12 cellular contexts compared by ENCODE assay signal in the genomic region with DNA sequence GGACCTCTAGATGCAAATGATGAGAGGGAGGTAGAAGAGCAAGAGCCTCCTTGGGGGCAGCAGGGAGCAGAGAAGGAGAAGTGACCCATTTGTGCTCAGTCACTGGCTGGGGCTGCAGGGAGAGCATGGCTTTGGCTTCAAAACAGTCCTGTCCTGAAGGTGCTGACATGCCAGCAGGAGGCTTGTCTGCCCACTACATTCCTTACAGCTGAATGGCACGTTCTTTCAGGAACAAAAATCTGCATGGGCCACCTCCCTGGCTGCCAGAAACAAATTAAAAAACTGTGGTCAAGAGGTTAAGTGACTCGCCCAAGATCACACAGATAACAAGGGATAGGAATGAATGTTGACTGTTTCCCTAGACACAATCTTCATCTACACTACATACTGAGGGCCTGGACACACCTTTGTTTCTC.
DNase-seq lines count a peak whose midpoint lies in the region; ATAC-seq and TF ChIP-seq lines count a peak whose summit lies in the region.
"Had no signal": no experiment of that assay in that cellular context is flagged by ENCODE, and none has a peak within 500 bp of the region (broad histone marks: within the 10 kb centered on the region; RNA-seq: fewer than 3 reads in every experiment).

No MANE protein-coding gene starts in this region.

- no peaks in the 10 kb centered on the region for H3K27me3 Mint-ChIP-seq in CD4-positive, alpha-beta memory T cell
- no peaks in the 10 kb centered on the region for H3K27me3 Mint-ChIP-seq in activated naive CD8-positive, alpha-beta T cell treated with anti-CD3 and anti-CD28 coated beads, Interleukin-2, amount 50 U/mL, for 24 hours

- DNase-seq in CD4-positive, alpha-beta memory T cell, result no peak
- peak; percentile 65 for DNase-seq in HT-29 (ENCODE audit: low spot score)
- no peak for DNase-seq in activated naive CD8-positive, alpha-beta T cell treated with anti-CD3 and anti-CD28 coated beads, Interleukin-2, amount 50 U/mL, for 24 hours
- DNase-seq in kidney glomerular epithelial cell (lab: John Stamatoyannopoulos, UW), result peak; percentile 83
- DNase-seq in hepatocyte (ENCODE audit: low spot score), result no peak
- DNase-seq in NCI-H1048 (lab: John Stamatoyannopoulos, UW), result no peak
- no peak for DNase-seq in HuH-7 (ENCODE audit: low spot score)
- DNase-seq: foreskin melanocyte, GDM1, NCI-H82, occipital lobe had no signal

- no peak overlapping the region for H3K4me3 Mint-ChIP-seq in CD4-positive, alpha-beta memory T cell
- H3K4me3 Mint-ChIP-seq in activated naive CD8-positive, alpha-beta T cell treated with anti-CD3 and anti-CD28 coated beads, Interleukin-2, amount 50 U/mL, for 24 hours, result no peak overlapping the region

- no peaks in the 10 kb centered on the region for H3K9me2 ChIP-seq in hepatocyte (replicated peaks; ENCODE audit: insufficient read depth)

- no peaks in the 10 kb centered on the region for H3K9me3 ChIP-seq in CD4-positive, alpha-beta memory T cell (ENCODE audit: control insufficient read depth in 1 of 2, low read length in 2 of 2)
- no peaks in the 10 kb centered on the region for H3K9me3 ChIP-seq in hepatocyte (ENCODE audit: low read depth)

- H3K36me3 Mint-ChIP-seq in CD4-positive, alpha-beta memory T cell, result peaks cover 63 to 76% of the 10 kb centered on the region in 2 donors
- peaks cover 64% of the 10 kb centered on the region for H3K36me3 Mint-ChIP-seq in activated naive CD8-positive, alpha-beta T cell treated with anti-CD3 and anti-CD28 coated beads, Interleukin-2, amount 50 U/mL, for 24 hours (ENCODE audit: low read depth)

- peaks cover 0 to 2% (median 0%) of the 10 kb centered on the region in 8 donors for H3K9me3 Mint-ChIP-seq in CD4-positive, alpha-beta memory T cell
- H3K9me3 Mint-ChIP-seq in activated naive CD8-positive, alpha-beta T cell treated with anti-CD3 and anti-CD28 coated beads, Interleukin-2, amount 50 U/mL, for 24 hours, result no peaks in the 10 kb centered on the region

- peak; percentile 72 for ATAC-seq in activated naive CD8-positive, alpha-beta T cell treated with anti-CD3 and anti-CD28 coated beads, Interleukin-2, amount 50 U/mL, for 24 hours
- no peak for ATAC-seq in GM19455 (IDR thresholded peaks at IDR 0.05; ENCODE audit: unreplicated experiment)

- H3K4me1 ChIP-seq in CD4-positive, alpha-beta memory T cell (ENCODE audit: insufficient read depth, low read length), result peaks cover 6% of the 10 kb centered on the region
- H3K4me1 ChIP-seq in hepatocyte (ENCODE audit: insufficient read depth), result no peaks in the 10 kb centered on the region

- H2AFZ ChIP-seq in hepatocyte, result no peak overlapping the region

- no peak overlapping the region for H3K27ac ChIP-seq in CD4-positive, alpha-beta memory T cell (ENCODE audit: low read depth, low read length)
- no peak overlapping the region for H3K27ac ChIP-seq in hepatocyte

- H4K20me1 ChIP-seq in hepatocyte (ENCODE audit: insufficient read depth, poor library complexity, severe bottlenecking), result no peaks in the 10 kb centered on the region

- peak overlapping the region; percentile 17 to 90 (median 81) for H3K27ac Mint-ChIP-seq in CD4-positive, alpha-beta memory T cell
- peak overlapping the region; percentile 70 for H3K27ac Mint-ChIP-seq in activated naive CD8-positive, alpha-beta T cell treated with anti-CD3 and anti-CD28 coated beads, Interleukin-2, amount 50 U/mL, for 24 hours

- POLR2A ChIA-PET in CD4-positive, alpha-beta memory T cell (lab: Charles Lee; ENCODE audit: partially characterized antibody), result no interaction called here

- H3K79me2 ChIP-seq in hepatocyte, result no peaks in the 10 kb centered on the region

- H3K27me3 ChIP-seq in CD4-positive, alpha-beta memory T cell (ENCODE audit: insufficient read depth, low read length), result no peaks in the 10 kb centered on the region
- no peaks in the 10 kb centered on the region for H3K27me3 ChIP-seq in hepatocyte

- no peak for TF ChIP-seq CTCF in hepatocyte (IDR thresholded peaks at IDR 0.05; ENCODE audit: poor library complexity)

- peaks cover 28 to 49% (median 35%) of the 10 kb centered on the region in 4 donors for H3K4me1 Mint-ChIP-seq in CD4-positive, alpha-beta memory T cell
- H3K4me1 Mint-ChIP-seq in activated naive CD8-positive, alpha-beta T cell treated with anti-CD3 and anti-CD28 coated beads, Interleukin-2, amount 50 U/mL, for 24 hours, result peaks cover 21% of the 10 kb centered on the region

- CTCF ChIA-PET in CD4-positive, alpha-beta memory T cell (lab: Charles Lee; ENCODE audit: partially characterized antibody), result interaction anchor here (0.8 kb wide), 1 partner anchor 10 kb away, joined by 3 read pairs; no protein-coding TSS in a partner anchor

- H3K36me3 ChIP-seq in CD4-positive, alpha-beta memory T cell (ENCODE audit: insufficient read depth, low read length), result peaks cover 58% of the 10 kb centered on the region
- H3K36me3 ChIP-seq in hepatocyte (replicated peaks; ENCODE audit: insufficient read depth, low read depth), result no peaks in the 10 kb centered on the region

- intact Hi-C loops in CD4-positive, alpha-beta memory T cell (cut with micrococcal nuclease), result no loop called here

- no peak overlapping the region for H3K4me2 ChIP-seq in hepatocyte

- H3K4me3 ChIP-seq in CD4-positive, alpha-beta memory T cell (ENCODE audit: low read length in 2 of 2), result no peak overlapping the region
- no peak overlapping the region for H3K4me3 ChIP-seq in hepatocyte

- WGBS in hepatocyte (ENCODE audit: low lambda C conversion rate, missing lambda C conversion rate), result 36% methylated on average over 2 of the region's 2 CpGs

Comparison
In these comparisons a context has a peak if more than half of its experiments do, and no peak if none do; other contexts are left out.
1. DNase-seq: peak in HT-29 (single experiment) and kidney glomerular epithelial cell (single experiment); none in CD4-positive, alpha-beta memory T cell (0 of 5), activated naive CD8-positive, alpha-beta T cell treated with anti-CD3 and anti-CD28 coated beads, Interleukin-2, amount 50 U/mL, for 24 hours (single experiment), hepatocyte (single experiment), NCI-H1048 (single experiment) and HuH-7 (single experiment).